ENCODE assay signal across 10 cellular contexts in the genomic region with DNA sequence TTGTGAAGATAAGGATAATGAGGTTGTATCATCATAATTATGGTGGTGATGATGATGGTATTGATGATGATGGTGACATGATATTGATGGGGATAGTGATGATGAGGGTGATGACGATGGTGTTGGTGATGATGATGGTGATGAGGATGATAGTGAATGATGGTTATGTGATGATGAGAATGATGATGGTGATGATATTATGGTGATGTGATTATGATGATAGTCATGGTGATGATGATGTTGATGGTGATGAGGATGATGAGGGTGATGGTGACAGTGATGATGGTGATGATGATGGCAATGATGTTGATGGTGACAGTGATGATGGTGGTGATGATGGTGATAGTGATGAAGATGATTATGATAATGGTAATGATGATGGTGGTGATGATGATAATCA.
"Had no signal": no experiment of that assay in that cellular context is flagged by ENCODE, and none has a peak within 500 bp of the region (broad histone marks: within the 10 kb centered on the region; RNA-seq: fewer than 3 reads in every experiment).

No MANE protein-coding gene starts in this region.

- H3K4me3 ChIP-seq: GM23248 had no signal

- H3K4me3 Mint-ChIP-seq: H9, IgD-negative memory B cell had no signal

- H3K27ac ChIP-seq: GM23248, HL-60, KMS-11 had no signal

- H3K4me1 Mint-ChIP-seq: H9 had no signal

- DNase-seq: GM23248, GOT3, H9, HCEC 1CT, Karpas-422, KBM-7 had no signal

- H3K4me2 ChIP-seq: KMS-11 had no signal

- FAIRE-seq: H54 had no signal

- H3K27ac Mint-ChIP-seq: H9, IgD-negative memory B cell had no signal

- H2AFZ ChIP-seq: GM23248 had no signal

- H3K36me3 Mint-ChIP-seq: IgD-negative memory B cell had no signal

- H3K9ac ChIP-seq: GM23248, KMS-11 had no signal
